9 cellular contexts compared by ENCODE assay signal in genomic region chr15:62306851-62307504, GRCh38.
DNase-seq lines count a peak whose midpoint lies in the region; ATAC-seq, FAIRE-seq and TF ChIP-seq lines count a peak whose summit lies in the region.
"Had no signal": no experiment of that assay in that cellular context is flagged by ENCODE, and none has a peak within 500 bp of the region (broad histone marks: within the 10 kb centered on the region; RNA-seq: fewer than 3 reads in every experiment).

No MANE protein-coding gene starts in this region.

- intact Hi-C loops in left ventricle myocardium superior (cut with micrococcal nuclease) (no loop called here), gastrocnemius medialis (cut with DNase I; ENCODE audit: low total_unique reads) (loop anchor here (5.0 kb wide), 2 partner anchors 240 to 435 kb away; partner anchors contain the start of gene C2CD4A)

- H3K27ac ChIP-seq in CD4-positive, CD25-positive, alpha-beta regulatory T cell (ENCODE audit: insufficient read depth, low read length, poor library complexity, severe bottlenecking) = no peak overlapping the region
- H3K27ac ChIP-seq in gastrocnemius medialis = no peak overlapping the region

- no peak for TF ChIP-seq POLR2A in H54 (IDR thresholded peaks at IDR 0.05; ENCODE audit: low read depth, low read length)
- TF ChIP-seq POLR2A in gastrocnemius medialis (IDR thresholded peaks at IDR 0.05) = no peak

- in situ Hi-C loops in gastrocnemius medialis (cut with MboI; ENCODE audit: low sequenced_read_pairs in 4 of 4) = loop anchor here in 1 of 4 donors (25.0 kb wide), 1 partner anchor 445 kb away; no protein-coding TSS in a partner anchor

- no peaks in the 10 kb centered on the region for H3K36me3 Mint-ChIP-seq in CD4-positive, CD25-positive, alpha-beta regulatory T cell

- peaks cover 0 to 7% (median 0%) of the 10 kb centered on the region in 7 donors for H3K9me3 Mint-ChIP-seq in CD4-positive, CD25-positive, alpha-beta regulatory T cell
- H3K9me3 Mint-ChIP-seq: T-helper 1 cell treated with Interleukin-12 subunit alpha and Interleukin-12 subunit beta and Interleukin-4 antibody, amounts not matched to agents 30 μg/mL and 1 μg/mL, for 36 hours had no signal

- H3K27me3 Mint-ChIP-seq in CD4-positive, CD25-positive, alpha-beta regulatory T cell = peaks cover 37% of the 10 kb centered on the region

- ATAC-seq in CD4-positive, CD25-positive, alpha-beta regulatory T cell (ENCODE audit: low read depth in 2 of 2) = no peak
- ATAC-seq in left ventricle myocardium superior (peak; percentile 93), gastrocnemius medialis (peak; percentile 87 to 88), GM21717 (IDR thresholded peaks at IDR 0.05; ENCODE audit: unreplicated experiment) (no peak), GM18873 (IDR thresholded peaks at IDR 0.05; ENCODE audit: low FRiP score, unreplicated experiment) (no peak)

- H3K4me1 Mint-ChIP-seq in CD4-positive, CD25-positive, alpha-beta regulatory T cell = peaks cover 0 to 8% (median 4%) of the 10 kb centered on the region in 4 donors

- H3K9me3 ChIP-seq in CD4-positive, CD25-positive, alpha-beta regulatory T cell (ENCODE audit: control insufficient read depth in 2 of 2, low read length in 2 of 2) = no peaks in the 10 kb centered on the region
- H3K9me3 ChIP-seq in adipocyte (ENCODE audit: control insufficient read depth, low read length) (peaks cover 6% of the 10 kb centered on the region), gastrocnemius medialis (no peaks in the 10 kb centered on the region)

- no peaks in the 10 kb centered on the region for H3K4me1 ChIP-seq in CD4-positive, CD25-positive, alpha-beta regulatory T cell (ENCODE audit: control insufficient read depth, insufficient read depth, low read length, poor library complexity, severe bottlenecking)
- H3K4me1 ChIP-seq in adipocyte (ENCODE audit: control insufficient read depth, insufficient read depth, low read length) (peaks cover 30% of the 10 kb centered on the region), gastrocnemius medialis (peaks cover 0 to 8% of the 10 kb centered on the region in 2 donors)

- peak overlapping the region; percentile 17 for H3K4me3 ChIP-seq in CD4-positive, CD25-positive, alpha-beta regulatory T cell (ENCODE audit: low read depth, low read length)
- H3K4me3 ChIP-seq in adipocyte (ENCODE audit: low read length) = no peak overlapping the region
- H3K4me3 ChIP-seq in gastrocnemius medialis = no peak overlapping the region

- H3K27ac Mint-ChIP-seq in CD4-positive, CD25-positive, alpha-beta regulatory T cell = no peak overlapping the region
- H3K27ac Mint-ChIP-seq: T-helper 1 cell treated with Interleukin-12 subunit alpha and Interleukin-12 subunit beta and Interleukin-4 antibody, amounts not matched to agents 30 μg/mL and 1 μg/mL, for 36 hours had no signal

- FAIRE-seq in H54 (lab: Jason Lieb, UNC) = peak; percentile 77

- H3K9ac ChIP-seq in adipocyte (ENCODE audit: low read length) = peak overlapping the region; percentile 42

- TF ChIP-seq CTCF in gastrocnemius medialis (IDR thresholded peaks at IDR 0.05 in 4 of 5, conservative IDR thresholded peaks at IDR 0.05 in 1 of 5) = peak; percentile 43 to 65 (median 54)

- H3K27me3 ChIP-seq in CD4-positive, CD25-positive, alpha-beta regulatory T cell (ENCODE audit: control insufficient read depth, insufficient read depth, low read length) = peaks cover 14% of the 10 kb centered on the region
- no peaks in the 10 kb centered on the region for H3K27me3 ChIP-seq in adipocyte (replicated peaks; ENCODE audit: control insufficient read depth, insufficient read depth, low read length)
- H3K27me3 ChIP-seq in gastrocnemius medialis = no peaks in the 10 kb centered on the region

- peak in 1 of 3 donors; percentile 31 for DNase-seq in CD4-positive, CD25-positive, alpha-beta regulatory T cell
- DNase-seq in H54 (ENCODE audit: insufficient read length, low spot score) = peak; percentile 33
- DNase-seq in NCI-H446 treated with DMSO at 0.1 percent for 48 hours (lab: John Stamatoyannopoulos, UW) = peak; percentile 8
- peak; percentile 86 for DNase-seq in adipocyte (ENCODE audit: low read depth)
- DNase-seq in left ventricle myocardium superior = peak; percentile 57
- DNase-seq in gastrocnemius medialis = peak; percentile 37 to 42

- peak overlapping the region in 1 of 4 donors; percentile 77 for H3K4me3 Mint-ChIP-seq in CD4-positive, CD25-positive, alpha-beta regulatory T cell
- H3K4me3 Mint-ChIP-seq: T-helper 1 cell treated with Interleukin-12 subunit alpha and Interleukin-12 subunit beta and Interleukin-4 antibody, amounts not matched to agents 30 μg/mL and 1 μg/mL, for 36 hours had no signal

- H3K36me3 ChIP-seq in CD4-positive, CD25-positive, alpha-beta regulatory T cell (ENCODE audit: control insufficient read depth, insufficient read depth, low read length) = no peaks in the 10 kb centered on the region
- H3K36me3 ChIP-seq in adipocyte (ENCODE audit: control insufficient read depth, insufficient read depth, low read length, severe bottlenecking) (no peaks in the 10 kb centered on the region), gastrocnemius medialis (no peaks in the 10 kb centered on the region)

Comparison
In these comparisons a context has a peak if more than half of its experiments do, and no peak if none do; other contexts are left out.
1. ATAC-seq: peak in left ventricle myocardium superior (single experiment) and gastrocnemius medialis (2 of 2); none in CD4-positive, CD25-positive, alpha-beta regulatory T cell (0 of 2), GM21717 (single experiment) and GM18873 (single experiment).